12 cellular contexts compared by ENCODE assay signal in the genomic region with DNA sequence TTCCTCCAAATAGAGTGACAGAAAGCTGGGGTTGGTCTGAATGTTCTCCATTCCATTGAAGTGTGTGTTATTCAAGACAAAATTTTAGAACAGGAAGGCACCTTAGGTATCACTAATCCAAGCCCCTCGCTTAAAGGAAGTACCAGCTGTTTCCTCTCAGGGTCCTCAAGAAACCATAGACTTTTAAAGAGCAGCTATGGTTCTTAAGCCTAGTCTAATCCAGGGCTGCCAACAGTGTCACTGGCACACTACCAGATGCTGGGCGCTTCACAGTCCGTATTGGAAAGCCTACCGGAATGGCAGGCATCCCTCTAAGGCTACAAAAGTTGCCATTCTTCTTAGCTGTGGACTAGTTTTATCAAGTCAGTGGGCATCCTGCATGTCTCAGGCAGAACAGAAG. TPM values are rescaled to one million over a fixed set of nuclear protein-coding genes. Genes with fewer than 3 reads are reported as not detected.
DNase-seq lines count a peak whose midpoint lies in the region; ATAC-seq, FAIRE-seq and TF ChIP-seq lines count a peak whose summit lies in the region.
"Had no signal": no experiment of that assay in that cellular context is flagged by ENCODE, and none has a peak within 500 bp of the region (broad histone marks: within the 10 kb centered on the region; RNA-seq: fewer than 3 reads in every experiment).

No MANE protein-coding gene starts in this region.

- no peaks in the 10 kb centered on the region for H3K27me3 Mint-ChIP-seq in activated CD4-positive, alpha-beta T cell treated with anti-CD3 and anti-CD28 coated beads, Interleukin-2, amount 10 ng/mL, durations not matched to agents 24 days and 14 days
- no peaks in the 10 kb centered on the region for H3K27me3 Mint-ChIP-seq in activated CD4-positive, alpha-beta memory T cell treated with anti-CD3 and anti-CD28 coated beads for 36 hours
- H3K27me3 Mint-ChIP-seq in natural killer cell treated with Interleukin-12 subunit alpha and Interleukin-12 subunit beta and Interleukin-15 and Interleukin-18, amount 100 ng/mL, for 72 hours = no peaks in the 10 kb centered on the region

- H3K36me3 Mint-ChIP-seq in activated CD4-positive, alpha-beta T cell treated with anti-CD3 and anti-CD28 coated beads, Interleukin-2, amount 10 ng/mL, durations not matched to agents 24 days and 14 days (ENCODE audit: low read depth) = peaks cover 22% of the 10 kb centered on the region
- peaks cover 26% of the 10 kb centered on the region for H3K36me3 Mint-ChIP-seq in activated CD4-positive, alpha-beta memory T cell treated with anti-CD3 and anti-CD28 coated beads for 36 hours
- peaks cover 12% of the 10 kb centered on the region for H3K36me3 Mint-ChIP-seq in natural killer cell treated with Interleukin-12 subunit alpha and Interleukin-12 subunit beta and Interleukin-15 and Interleukin-18, amount 100 ng/mL, for 72 hours

- POLR2A ChIA-PET in activated CD4-positive, alpha-beta memory T cell treated with anti-CD3 and anti-CD28 coated beads for 36 hours (lab: Charles Lee) = interaction anchor here (1.4 kb wide), 1 partner anchor 125 kb away, joined by 6 read pairs; no protein-coding TSS in a partner anchor

- peak; percentile 9 for FAIRE-seq in GM12892 (lab: Jason Lieb, UNC)
- FAIRE-seq: endometrium had no signal

- CTCF ChIA-PET in activated CD4-positive, alpha-beta memory T cell treated with anti-CD3 and anti-CD28 coated beads for 36 hours (lab: Charles Lee) = interaction anchor here (0.6 to 3.5 kb wide), 2 partner anchors 147 to 268 kb away, joined by 4 to 16 read pairs; no protein-coding TSS in a partner anchor

- ATAC-seq in natural killer cell treated with Interleukin-12 subunit alpha and Interleukin-12 subunit beta and Interleukin-15 and Interleukin-18, amount 100 ng/mL, for 72 hours = no peak
- ATAC-seq: body of pancreas had no signal

- H3K4me3 Mint-ChIP-seq in activated CD4-positive, alpha-beta T cell treated with anti-CD3 and anti-CD28 coated beads, Interleukin-2, amount 10 ng/mL, durations not matched to agents 24 days and 14 days = peak overlapping the region; percentile 93
- peak overlapping the region; percentile 95 for H3K4me3 Mint-ChIP-seq in activated CD4-positive, alpha-beta memory T cell treated with anti-CD3 and anti-CD28 coated beads for 36 hours
- H3K4me3 Mint-ChIP-seq in natural killer cell treated with Interleukin-12 subunit alpha and Interleukin-12 subunit beta and Interleukin-15 and Interleukin-18, amount 100 ng/mL, for 72 hours = peak overlapping the region; percentile 98

- peak; percentile 62 for DNase-seq in activated CD4-positive, alpha-beta T cell treated with anti-CD3 and anti-CD28 coated beads, Interleukin-2, amount 10 ng/mL, durations not matched to agents 24 days and 14 days
- no peak for DNase-seq in activated CD4-positive, alpha-beta T cell treated with anti-CD3 and anti-CD28 coated beads, Interleukin-2, amount 50 U/mL, for 1 hour
- DNase-seq in GM12892 (ENCODE audit: insufficient read length) = no peak
- DNase-seq in activated CD4-positive, alpha-beta memory T cell treated with anti-CD3 and anti-CD28 coated beads for 36 hours = no peak
- no peak for DNase-seq in natural killer cell treated with Interleukin-12 subunit alpha and Interleukin-12 subunit beta and Interleukin-15 and Interleukin-18, amount 100 ng/mL, for 72 hours (ENCODE audit: low spot score)
- DNase-seq in NCI-H526 treated with DMSO at 0.1 percent for 48 hours (lab: John Stamatoyannopoulos, UW) = no peak
- no peak for DNase-seq in GM19238 (ENCODE audit: insufficient read length, low spot score)
- no peak for DNase-seq in stimulated activated CD4-positive, alpha-beta T cell treated with anti-CD3 and anti-CD28 coated beads, Interleukin-2, amount 100 ng/mL, for 24 hours
- DNase-seq: NCI-H1105, SK-N-SH had no signal

- H3K9me3 Mint-ChIP-seq in activated CD4-positive, alpha-beta T cell treated with anti-CD3 and anti-CD28 coated beads, Interleukin-2, amount 10 ng/mL, durations not matched to agents 24 days and 14 days = no peaks in the 10 kb centered on the region
- peaks cover 16% of the 10 kb centered on the region for H3K9me3 Mint-ChIP-seq in activated CD4-positive, alpha-beta memory T cell treated with anti-CD3 and anti-CD28 coated beads for 36 hours
- peaks cover 13% of the 10 kb centered on the region for H3K9me3 Mint-ChIP-seq in natural killer cell treated with Interleukin-12 subunit alpha and Interleukin-12 subunit beta and Interleukin-15 and Interleukin-18, amount 100 ng/mL, for 72 hours

- H3K27ac Mint-ChIP-seq in activated CD4-positive, alpha-beta T cell treated with anti-CD3 and anti-CD28 coated beads, Interleukin-2, amount 10 ng/mL, durations not matched to agents 24 days and 14 days = no peak overlapping the region
- H3K27ac Mint-ChIP-seq in activated CD4-positive, alpha-beta memory T cell treated with anti-CD3 and anti-CD28 coated beads for 36 hours = peak overlapping the region; percentile 58
- H3K27ac Mint-ChIP-seq in natural killer cell treated with Interleukin-12 subunit alpha and Interleukin-12 subunit beta and Interleukin-15 and Interleukin-18, amount 100 ng/mL, for 72 hours = peak overlapping the region; percentile 99 to 100

- intact Hi-C loops in activated CD4-positive, alpha-beta T cell treated with anti-CD3 and anti-CD28 coated beads, Interleukin-2, amount 10 ng/mL, durations not matched to agents 24 days and 14 days (cut with micrococcal nuclease) = loop anchor here (2.0 to 10.0 kb wide), 3 partner anchors 190 to 748 kb away; partner anchors contain the start of genes ORMDL1, PMS1 and STAT1
- intact Hi-C loops in activated CD4-positive, alpha-beta memory T cell treated with anti-CD3 and anti-CD28 coated beads for 36 hours (cut with micrococcal nuclease) = loop anchor here (5.0 kb wide), 6 partner anchors 260 to 1090 kb away; partner anchors contain the start of genes GLS, ORMDL1, OSGEPL1 and PMS1

- H3K4me1 Mint-ChIP-seq in activated CD4-positive, alpha-beta T cell treated with anti-CD3 and anti-CD28 coated beads, Interleukin-2, amount 10 ng/mL, durations not matched to agents 24 days and 14 days = peaks cover 50% of the 10 kb centered on the region
- H3K4me1 Mint-ChIP-seq in activated CD4-positive, alpha-beta memory T cell treated with anti-CD3 and anti-CD28 coated beads for 36 hours (ENCODE audit: low read depth) = peaks cover 72% of the 10 kb centered on the region
- H3K4me1 Mint-ChIP-seq in natural killer cell treated with Interleukin-12 subunit alpha and Interleukin-12 subunit beta and Interleukin-15 and Interleukin-18, amount 100 ng/mL, for 72 hours (ENCODE audit: low read depth in 2 of 2) = peaks cover 48 to 59% of the 10 kb centered on the region in 2 donors

- no peak for TF ChIP-seq POLR2A in GM12892 (IDR thresholded peaks at IDR 0.05; ENCODE audit: low read depth, low read length)

RNA-seq across cellular contexts. Expression of gene NEMP2, which starts 1.9 kb away (rescaled TPM):
- total RNA-seq in activated CD4-positive, alpha-beta T cell treated with anti-CD3 and anti-CD28 coated beads, Interleukin-2, amount 10 ng/mL, durations not matched to agents 24 days and 14 days = 16.4 and 19.0 TPM in 2 replicates
- polyA plus RNA-seq in GM12892 (2012; ENCODE audit: missing spikeins) = 8.1 TPM
- total RNA-seq in activated CD4-positive, alpha-beta memory T cell treated with anti-CD3 and anti-CD28 coated beads for 36 hours = 10 to 100 TPM; 28.8 to 30.0 TPM
- 1 to 10 TPM; 8.3 to 9.4 TPM for total RNA-seq in natural killer cell treated with Interleukin-12 subunit alpha and Interleukin-12 subunit beta and Interleukin-15 and Interleukin-18, amount 100 ng/mL, for 72 hours
